In the genomic region with DNA sequence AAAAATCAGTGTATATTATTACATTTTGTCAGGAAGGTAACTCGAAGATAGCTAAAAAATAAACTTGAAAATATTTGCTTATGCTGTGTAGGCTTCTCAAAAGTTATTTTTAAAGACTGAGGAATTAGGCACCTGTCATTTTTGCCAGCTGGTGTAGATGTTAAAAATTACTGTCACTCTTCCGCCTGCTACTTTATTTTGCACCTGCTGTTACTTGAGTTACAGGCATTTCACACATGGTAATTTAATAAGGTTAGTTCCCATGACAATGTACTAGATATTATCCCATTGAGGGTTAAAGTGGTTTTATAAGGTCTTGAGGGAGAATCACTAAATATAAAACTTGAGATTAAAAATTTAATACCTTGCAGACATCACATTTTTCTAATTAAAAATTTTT, we compare ENCODE assay signal across 19 cellular contexts. TPM values are rescaled to one million over a fixed set of nuclear protein-coding genes. Genes with fewer than 3 reads are reported as not detected.
"Had no signal": no experiment of that assay in that cellular context is flagged by ENCODE, and none has a peak within 500 bp of the region (broad histone marks: within the 10 kb centered on the region; RNA-seq: fewer than 3 reads in every experiment).

No MANE protein-coding gene starts in this region.

- DNase-seq: activated CD4-positive, CD25-positive, alpha-beta regulatory T cell treated with anti-CD3 and anti-CD28 coated beads, Interleukin-2, amount 50 U/mL, for 72 hours; activated naive CD4-positive, alpha-beta T cell treated with Interleukin-2 at 50 U/mL for 16 hours; activated naive CD8-positive, alpha-beta T cell treated with anti-CD3 and anti-CD28 coated beads, Interleukin-2, amount 50 U/mL, for 24 hours; aorta; cortex of kidney; effector CD4-positive, alpha-beta T cell; esophagus squamous epithelium; glutamatergic neuron; lower lobe of right lung; stimulated activated CD4-positive, alpha-beta T cell treated with anti-CD3 and anti-CD28 coated beads, Interleukin-2, amount 100 ng/mL, for 48 hours; stimulated activated naive B cell treated with anti-CD40 and anti-IgM and Interleukin-4, amounts not matched to agents 10 μg/mL and 1 μg/mL and 100 μg/mL, for 72 hours; T1000; tibial artery; uterus had no signal

- ATAC-seq: activated naive CD8-positive, alpha-beta T cell treated with anti-CD3 and anti-CD28 coated beads, Interleukin-2, amount 50 U/mL, for 24 hours; activated T-helper 17 cell treated with anti-CD3 and anti-CD28 coated beads, Interleukin-2, amount 50 U/mL, for 72 hours; lower lobe of right lung; stimulated activated naive B cell treated with anti-CD40 and anti-IgM and Interleukin-4, amounts not matched to agents 10 μg/mL and 1 μg/mL and 100 μg/mL, for 72 hours had no signal

- FAIRE-seq: endothelial cell of umbilical vein had no signal

RNA-seq across cellular contexts. Expression of a gene that starts 26.6 kb away (rescaled TPM):
- total RNA-seq: activated T-helper 17 cell treated with anti-CD3 and anti-CD28 coated beads, Interleukin-2, amount 50 U/mL, for 72 hours; aorta; endothelial cell of umbilical vein; esophagus squamous epithelium; fibroblast of villous mesenchyme; kidney epithelial cell; lower lobe of right lung; renal cortical epithelial cell had no signal
- polyA plus RNA-seq: endothelial cell of umbilical vein had no signal
